ENCODE assay signal across 18 cellular contexts in genomic region chr12:92085483-92086040, GRCh38.
DNase-seq lines count a peak whose midpoint lies in the region; ATAC-seq, FAIRE-seq and TF ChIP-seq lines count a peak whose summit lies in the region.
"Had no signal": no experiment of that assay in that cellular context is flagged by ENCODE, and none has a peak within 500 bp of the region (broad histone marks: within the 10 kb centered on the region; RNA-seq: fewer than 3 reads in every experiment).

No MANE protein-coding gene starts in this region.

- H3K4me3 Mint-ChIP-seq in activated CD4-positive, alpha-beta T cell treated with anti-CD3 and anti-CD28 coated beads for 36 hours = no peak overlapping the region
- H3K4me3 Mint-ChIP-seq in progenitor cell of endocrine pancreas (ENCODE audit: low read depth) = peak overlapping the region; percentile 56

- SMC1A ChIA-PET in GM12878 (lab: Charles Lee; ENCODE audit: uncharacterized antibody, unreplicated experiment) = interaction anchor here (0.7 to 5.2 kb wide), 22 partner anchors 10 to 486 kb away, joined by 3 to 34 read pairs (median 4); no protein-coding TSS in a partner anchor

- H3K36me3 ChIP-seq in IMR-90 (ENCODE audit: control insufficient read depth, insufficient read depth, low read length) (no peaks in the 10 kb centered on the region), GM12878 (ENCODE audit: control insufficient read depth in 2 of 2, insufficient read depth in 2 of 2, low read length in 1 of 2) (no peaks in the 10 kb centered on the region), smooth muscle cell (ENCODE audit: low read depth) (no peaks in the 10 kb centered on the region)

- no peak overlapping the region for H3K14ac ChIP-seq in IMR-90 (replicated peaks; ENCODE audit: low read depth, low read length)

- peak overlapping the region; percentile 46 for H2BK5ac ChIP-seq in IMR-90 (ENCODE audit: low read depth, low read length, poor library complexity, severe bottlenecking)

- WGBS in IMR-90 (ENCODE audit: extremely low coverage in 2 of 2, insufficient read length in 1 of 2), 2 experiments = no CpG with 5 or more reads among the region's 3 CpGs
- WGBS in GM12878 (ENCODE audit: insufficient coverage, insufficient replicate concordance, low lambda C conversion rate, missing lambda C conversion rate) = 98% methylated on average over 3 of the region's 3 CpGs
- WGBS in smooth muscle cell (ENCODE audit: low lambda C conversion rate) = 94% methylated on average over 3 of the region's 3 CpGs

- H2BK20ac ChIP-seq in IMR-90 (ENCODE audit: low read depth, low read length) = no peak overlapping the region

- H3K27ac ChIP-seq in IMR-90 (ENCODE audit: insufficient read depth, low read length) (no peak overlapping the region), GM12878 (ENCODE audit: control insufficient read depth, insufficient read depth) (no peak overlapping the region), smooth muscle cell (ENCODE audit: low read depth) (no peak overlapping the region)
- H3K27ac ChIP-seq: KMS-11 had no signal

- TF ChIP-seq CTCF in IMR-90 (conservative IDR thresholded peaks at IDR 0.05; ENCODE audit: low read depth, low read length) (no peak), GM12878 (IDR thresholded peaks at IDR 0.05 in 2 of 3, conservative IDR thresholded peaks at IDR 0.05 in 1 of 3; ENCODE audit: control insufficient read depth in 2 of 3, extremely low read depth in 1 of 3, insufficient read depth in 1 of 3, low read depth in 3 of 3, low read length in 3 of 3) (no peak), progenitor cell of endocrine pancreas (IDR thresholded peaks at IDR 0.05; ENCODE audit: unreplicated experiment) (no peak), smooth muscle cell (IDR thresholded peaks at IDR 0.05; ENCODE audit: borderline replicate concordance, insufficient read depth, poor library complexity, severe bottlenecking) (no peak)

- no peak for TF ChIP-seq POLR2A in IMR-90 (IDR thresholded peaks at IDR 0.05; ENCODE audit: low read depth, low read length)
- no peak for TF ChIP-seq POLR2A in GM12878 (IDR thresholded peaks at IDR 0.05; ENCODE audit: low read depth, low read length)

- in situ Hi-C loops in IMR-90 (cut with MboI; ENCODE audit: low sequenced_read_pairs) = no loop called here
- in situ Hi-C loops in GM12878 (cut with MboI) = no loop called here

- no peak overlapping the region for H2BK120ac ChIP-seq in IMR-90 (ENCODE audit: low read depth, low read length)

- intact Hi-C loops in activated CD4-positive, alpha-beta T cell treated with anti-CD3 and anti-CD28 coated beads for 36 hours (cut with DNase I, micrococcal nuclease) = no loop called here
- intact Hi-C loops in IMR-90 (cut with micrococcal nuclease) (no loop called here), GM12878 (cut with micrococcal nuclease; ENCODE audit: unreplicated experiment) (no loop called here)

- ATAC-seq in activated CD4-positive, alpha-beta T cell treated with anti-CD3 and anti-CD28 coated beads for 36 hours = no peak
- ATAC-seq in IMR-90 (ENCODE audit: low read depth) (no peak), GM12878 (no peak; the same call in 2 of the 3 replicates)

- no peak overlapping the region for H3K9ac ChIP-seq in IMR-90 (ENCODE audit: low read depth, low read length)
- no peak overlapping the region for H3K9ac ChIP-seq in GM12878 (ENCODE audit: control insufficient read depth, insufficient read depth, low read length)
- no peak overlapping the region for H3K9ac ChIP-seq in smooth muscle cell (ENCODE audit: low read depth)
- H3K9ac ChIP-seq: KMS-11 had no signal

- no peak overlapping the region for H3K4ac ChIP-seq in IMR-90 (ENCODE audit: low read depth, low read length)

- no peaks in the 10 kb centered on the region for H3K9me3 ChIP-seq in IMR-90 (ENCODE audit: control insufficient read depth, insufficient read depth, low read length)
- H3K9me3 ChIP-seq in GM12878 (replicated peaks; ENCODE audit: control insufficient read depth, insufficient read depth, low read length) = no peaks in the 10 kb centered on the region; the same call in 2 of the 3 replicates
- H3K9me3 ChIP-seq in smooth muscle cell (replicated peaks; ENCODE audit: low read depth) = no peaks in the 10 kb centered on the region

- FAIRE-seq in GM12878 (lab: Jason Lieb, UNC) = no peak
- FAIRE-seq: RCC 7860 had no signal

- no peak overlapping the region for H4K91ac ChIP-seq in IMR-90 (ENCODE audit: insufficient read depth, low read depth, low read length)

- TF ChIP-seq RAD21 in IMR-90 (IDR thresholded peaks at IDR 0.05; ENCODE audit: low read length) = no peak
- no peak for TF ChIP-seq RAD21 in GM12878 (IDR thresholded peaks at IDR 0.05; ENCODE audit: insufficient read depth, low read depth, low read length)

- H2AFZ ChIP-seq in IMR-90 (replicated peaks; ENCODE audit: low read length, poor library complexity) (no peak overlapping the region), GM12878 (ENCODE audit: control insufficient read depth, low read depth, low read length) (peak overlapping the region; percentile 56; the same call in 1 of the 2 replicates), smooth muscle cell (ENCODE audit: low read depth) (no peak overlapping the region)

- H2BK15ac ChIP-seq in IMR-90 (ENCODE audit: low read depth, low read length) = no peak overlapping the region

- H3K4me2 ChIP-seq in IMR-90 (ENCODE audit: low read depth, low read length) = no peak overlapping the region
- H3K4me2 ChIP-seq in GM12878 (ENCODE audit: control insufficient read depth, insufficient read depth) = 0 out of 2 replicates have a peak overlapping the region, but pooled peaks have one; percentile 2
- H3K4me2 ChIP-seq in smooth muscle cell = no peak overlapping the region
- H3K4me2 ChIP-seq: KMS-11 had no signal

- H3K27me3 ChIP-seq in IMR-90 (ENCODE audit: control insufficient read depth, insufficient read depth, low read length) (no peaks in the 10 kb centered on the region), GM12878 (replicated peaks in 1 of 2; ENCODE audit: control insufficient read depth in 2 of 2, insufficient read depth in 2 of 2, low read length in 1 of 2) (no peaks in the 10 kb centered on the region), smooth muscle cell (ENCODE audit: low read depth) (no peaks in the 10 kb centered on the region)

- H3K36me3 Mint-ChIP-seq in activated CD4-positive, alpha-beta T cell treated with anti-CD3 and anti-CD28 coated beads for 36 hours (ENCODE audit: low read depth) = peaks cover 5% of the 10 kb centered on the region
- H3K36me3 Mint-ChIP-seq in progenitor cell of endocrine pancreas (ENCODE audit: insufficient read depth) = no peaks in the 10 kb centered on the region
- H3K36me3 Mint-ChIP-seq: CD4-positive, alpha-beta memory T cell had no signal

- H2AK9ac ChIP-seq in IMR-90 (replicated peaks; ENCODE audit: low read depth, low read length, poor library complexity) = no peak overlapping the region

- H3K79me2 ChIP-seq in GM12878 (ENCODE audit: control insufficient read depth, insufficient read depth, low read length) (no peaks in the 10 kb centered on the region; the same call in 1 of the 2 replicates), smooth muscle cell (ENCODE audit: low read depth) (no peaks in the 10 kb centered on the region)

- peaks cover 0 to 2% of the 10 kb centered on the region in 2 experiments; a peak in 2 of 4 replicates for H3K79me1 ChIP-seq in IMR-90 (ENCODE audit: low read depth in 1 of 2, low read length in 2 of 2)

- 0 out of 4 replicates have a peak overlapping the region, but pooled peaks of 1 of the 2 experiments have one; percentile 4 for H4K8ac ChIP-seq in IMR-90 (ENCODE audit: low read depth in 2 of 2, low read length in 2 of 2)

- RAD21 ChIA-PET in GM12878 (lab: Charles Lee; ENCODE audit: unreplicated experiment) = interaction anchor here (1.3 to 3.5 kb wide), 8 partner anchors 9 to 87 kb away, joined by 3 to 16 read pairs (median 4); no protein-coding TSS in a partner anchor

- no peak overlapping the region for H3K56ac ChIP-seq in IMR-90 (ENCODE audit: extremely low read depth, insufficient read depth, low read length)

- peak overlapping the region; percentile 47 for H3K27ac Mint-ChIP-seq in activated CD4-positive, alpha-beta T cell treated with anti-CD3 and anti-CD28 coated beads for 36 hours
- H3K27ac Mint-ChIP-seq in progenitor cell of endocrine pancreas = peak overlapping the region; percentile 87

- H2AK5ac ChIP-seq in IMR-90 (ENCODE audit: low read depth, low read length) = no peak overlapping the region

- H4K20me1 ChIP-seq in IMR-90 (ENCODE audit: insufficient read depth, low read length) = no peaks in the 10 kb centered on the region
- H4K20me1 ChIP-seq in GM12878 (ENCODE audit: control insufficient read depth, insufficient read depth) = no peaks in the 10 kb centered on the region
- no peaks in the 10 kb centered on the region for H4K20me1 ChIP-seq in smooth muscle cell (ENCODE audit: low read depth)

- TF ChIP-seq EP300 in GM12878 (IDR thresholded peaks at IDR 0.05; ENCODE audit: borderline replicate concordance in 1 of 2, control insufficient read depth in 1 of 2, low read depth in 2 of 2, low read length in 2 of 2) = no peak

- H3K4me1 ChIP-seq in IMR-90 (ENCODE audit: control insufficient read depth, insufficient read depth, low read length) = peaks cover 2% of the 10 kb centered on the region; the same call in 1 of the 2 replicates
- peaks cover 3% of the 10 kb centered on the region for H3K4me1 ChIP-seq in GM12878 (ENCODE audit: control insufficient read depth, insufficient read depth, low read length)
- peaks cover 5% of the 10 kb centered on the region for H3K4me1 ChIP-seq in smooth muscle cell (ENCODE audit: low read depth)

- H3K4me1 Mint-ChIP-seq in activated CD4-positive, alpha-beta T cell treated with anti-CD3 and anti-CD28 coated beads for 36 hours = peaks cover 42% of the 10 kb centered on the region
- H3K4me1 Mint-ChIP-seq in progenitor cell of endocrine pancreas (ENCODE audit: low read depth) = peaks cover 36% of the 10 kb centered on the region

- H3K9me3 Mint-ChIP-seq in activated CD4-positive, alpha-beta T cell treated with anti-CD3 and anti-CD28 coated beads for 36 hours (ENCODE audit: low read depth) = no peaks in the 10 kb centered on the region
- H3K9me3 Mint-ChIP-seq in progenitor cell of endocrine pancreas (ENCODE audit: low read depth) = no peaks in the 10 kb centered on the region
- H3K9me3 Mint-ChIP-seq: CD4-positive, alpha-beta memory T cell had no signal

- H3K4me3 ChIP-seq in IMR-90 (ENCODE audit: insufficient read depth, low read depth, low read length) (no peak overlapping the region), GM12878 (no peak overlapping the region), smooth muscle cell (no peak overlapping the region)

- H3F3A ChIP-seq in smooth muscle cell (ENCODE audit: low read depth) = peaks cover 3% of the 10 kb centered on the region

- no peak overlapping the region; the same call in 1 of the 2 replicates for H3K18ac ChIP-seq in IMR-90 (ENCODE audit: low read depth, low read length)

- dilution Hi-C loops in IMR-90 (cut with HindIII; ENCODE audit: low sequenced_read_pairs, unreplicated experiment) = no loop called here

- CTCF ChIA-PET in activated CD4-positive, alpha-beta T cell treated with anti-CD3 and anti-CD28 coated beads for 36 hours (lab: Charles Lee) = no interaction called here
- CTCF ChIA-PET in IMR-90 (lab: Yijun Ruan, JAX) = interaction anchor here (0.6 to 1.3 kb wide), 3 partner anchors 22 to 274 kb away, joined by 3 to 4 read pairs (median 3); no protein-coding TSS in a partner anchor
- CTCF ChIA-PET in GM12878 (lab: Yijun Ruan, JAX) = interaction anchor here (0.6 to 1.6 kb wide), 7 partner anchors 10 to 75 kb away, joined by 3 to 9 read pairs (median 4); no protein-coding TSS in a partner anchor

- DNase-seq in activated CD4-positive, alpha-beta T cell treated with anti-CD3 and anti-CD28 coated beads for 36 hours = no peak
- DNase-seq in activated CD4-positive, alpha-beta T cell treated with anti-CD3 and anti-CD28 coated beads for 4 hours = no peak
- DNase-seq in IMR-90 (no peak), GM12878 (ENCODE audit: low read depth, low spot score) (no peak), progenitor cell of endocrine pancreas (ENCODE audit: low spot score, unreplicated experiment) (no peak), smooth muscle cell (lab: John Stamatoyannopoulos, UW; ENCODE audit: unreplicated experiment) (no peak), H4 (ENCODE audit: low spot score) (no peak)
- no peak for DNase-seq in activated CD8-positive, alpha-beta memory T cell treated with anti-CD3 and anti-CD28 coated beads, Interleukin-2, amount 50 U/mL, for 48 hours
- DNase-seq: AML-193; CD4-positive, alpha-beta memory T cell; EL; NCI-H1105 treated with DMSO at 0.1 percent for 48 hours; NCI-H187 treated with DMSO at 0.1 percent for 48 hours; NCI-H226; NCI-H526; SHP77 had no signal

- H4K5ac ChIP-seq in IMR-90 (ENCODE audit: low read depth, low read length) = no peak overlapping the region

- no peaks in the 10 kb centered on the region for H3K27me3 Mint-ChIP-seq in activated CD4-positive, alpha-beta T cell treated with anti-CD3 and anti-CD28 coated beads for 36 hours
- no peaks in the 10 kb centered on the region for H3K27me3 Mint-ChIP-seq in progenitor cell of endocrine pancreas
- H3K27me3 Mint-ChIP-seq: CD4-positive, alpha-beta memory T cell had no signal

- POLR2A ChIA-PET in activated CD4-positive, alpha-beta T cell treated with anti-CD3 and anti-CD28 coated beads for 36 hours (lab: Charles Lee) = interaction anchor here (0.6 kb wide), 1 partner anchor 31 kb away, joined by 3 read pairs; no protein-coding TSS in a partner anchor
- POLR2A ChIA-PET in IMR-90 (lab: Charles Lee; ENCODE audit: unreplicated experiment) (no interaction called here), GM12878 (lab: Charles Lee) (interaction anchor here (1.0 to 2.5 kb wide), 8 partner anchors 10 to 85 kb away, joined by 3 to 8 read pairs (median 4); no protein-coding TSS in a partner anchor)

- H3K23ac ChIP-seq in IMR-90 (ENCODE audit: low read depth, low read length) = no peak overlapping the region

- 0 out of 2 replicates have a peak, but pooled peaks cover 3% of the 10 kb centered on the region for H3K9me1 ChIP-seq in IMR-90 (ENCODE audit: insufficient read depth, low read length)

- no TSS peak for BruUV-seq in IMR-90 (replicated peaks; lab: Mats Ljungman, UMichigan)
- BruUV-seq in GM12878 (replicated peaks; lab: Mats Ljungman, UMichigan) = no TSS peak
